Comparison of ENCODE assay signal across 13 cellular contexts in the genomic region with DNA sequence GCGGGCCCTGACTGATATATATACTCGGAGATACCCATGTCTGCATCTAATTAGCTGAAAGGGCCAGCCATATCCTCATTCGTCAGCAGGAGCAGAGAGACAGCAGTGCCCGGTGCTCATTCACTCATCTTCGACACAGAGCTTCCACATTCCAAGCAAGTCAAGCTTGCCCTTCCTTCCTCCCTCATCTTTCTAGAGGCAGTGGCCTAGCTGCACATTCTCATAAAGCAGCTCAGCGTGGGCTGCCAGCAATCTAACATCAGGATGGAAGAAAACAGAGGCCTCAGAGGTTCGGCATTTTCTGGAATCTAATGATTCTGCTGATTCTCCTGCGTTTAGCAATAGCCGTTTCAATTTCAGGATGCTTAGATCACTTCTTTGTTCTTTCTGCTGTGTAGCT.
A peak's percentile ranks its signal among the peaks of the same experiment; 100 is the strongest.
DNase-seq lines count a peak whose midpoint lies in the region; ATAC-seq, FAIRE-seq and TF ChIP-seq lines count a peak whose summit lies in the region.
"Had no signal": no experiment of that assay in that cellular context is flagged by ENCODE, and none has a peak within 500 bp of the region (broad histone marks: within the 10 kb centered on the region; RNA-seq: fewer than 3 reads in every experiment).

No MANE protein-coding gene starts in this region.

- H3K36me3 ChIP-seq in HepG2 (replicated peaks in 1 of 2; ENCODE audit: control insufficient read depth in 1 of 2, insufficient read depth in 2 of 2, low read length in 2 of 2): no peaks in the 10 kb centered on the region
- no peaks in the 10 kb centered on the region for H3K36me3 ChIP-seq in right lobe of liver
- H3K36me3 ChIP-seq in esophagus muscularis mucosa: no peaks in the 10 kb centered on the region
- H3K36me3 ChIP-seq: tibial nerve had no signal

- H3K4me1 ChIP-seq in HepG2 (ENCODE audit: insufficient read depth, low read length) (peaks cover 55% of the 10 kb centered on the region), right lobe of liver (peaks cover 0 to 15% (median 0%) of the 10 kb centered on the region in 4 donors), esophagus muscularis mucosa (peaks cover 24 to 95% (median 76%) of the 10 kb centered on the region in 4 donors)

- H3K27me3 Mint-ChIP-seq in nephron progenitor cell (ENCODE audit: low read depth, poor library complexity): peaks cover 3% of the 10 kb centered on the region

- peak overlapping the region; percentile 75 for H3K4me2 ChIP-seq in HepG2 (ENCODE audit: low read depth, low read length)

- peak overlapping the region; percentile 18 for H3K27ac Mint-ChIP-seq in nephron progenitor cell
- H3K27ac Mint-ChIP-seq: activated T-cell treated with anti-CD3 and anti-CD28 coated beads, Interleukin-2, amount 50 U/mL, for 72 hours; T-helper 2 cell treated with Interferon-gamma antibody and Interleukin-4, amounts not matched to agents 5 μg/mL and 100 μg/mL, for 36 hours had no signal

- peak overlapping the region in 2 of 3 experiments; percentile 30 to 33; a peak in 2 of 6 replicates for H3K4me3 ChIP-seq in HepG2 (replicated peaks in 1 of 3; ENCODE audit: insufficient read depth in 1 of 3, low read depth in 2 of 3, low read length in 3 of 3)
- H3K4me3 ChIP-seq in right lobe of liver: no peak overlapping the region
- H3K4me3 ChIP-seq in esophagus muscularis mucosa: no peak overlapping the region
- H3K4me3 ChIP-seq: tibial nerve had no signal

- H3K9ac ChIP-seq in HepG2 (ENCODE audit: insufficient read depth, low read depth, low read length): no peak overlapping the region

- no peaks in the 10 kb centered on the region for H3K36me3 Mint-ChIP-seq in nephron progenitor cell (ENCODE audit: low read depth)

- TF ChIP-seq CTCF in HepG2 (CRISPR knock-in tag; IDR thresholded peaks at IDR 0.05): no peak
- TF ChIP-seq CTCF in right lobe of liver (IDR thresholded peaks at IDR 0.05): no peak
- no peak for TF ChIP-seq CTCF in esophagus muscularis mucosa (IDR thresholded peaks at IDR 0.05)
- no peak for TF ChIP-seq CTCF in nephron progenitor cell (IDR thresholded peaks at IDR 0.05)

- 15% methylated on average over 9 of the region's 9 CpGs for WGBS in HepG2 (ENCODE audit: low lambda C conversion rate)
- WGBS in right lobe of liver (ENCODE audit: insufficient coverage, low coverage, low lambda C conversion rate, missing lambda C conversion rate): 70% methylated on average over 9 of the region's 9 CpGs
- 41% methylated on average over 9 of the region's 9 CpGs for WGBS in esophagus muscularis mucosa

- POLR2A ChIA-PET in HepG2 (lab: Yijun Ruan, JAX): no interaction called here

- in situ Hi-C loops in HepG2 (cut with HindIII; ENCODE audit: extremely low pct_ligation_motif_present, low pct_unique_long_range_greater_than_20kb): no loop called here

- no peak for TF ChIP-seq RAD21 in HepG2 (CRISPR knock-in tag; IDR thresholded peaks at IDR 0.05)

- FAIRE-seq in HepG2 (lab: Jason Lieb, UNC): no peak

- ATAC-seq in HepG2: peak; percentile 34
- no peak for ATAC-seq in right lobe of liver
- ATAC-seq in esophagus mucosa: no peak
- ATAC-seq in stimulated activated naive CD8-positive, alpha-beta T cell treated with anti-CD3 and anti-CD28 coated beads, Interleukin-15, Interleukin-2, amounts not matched to agents 100 U/mL and 50 U/mL, for 24 hours: no peak
- no peak for ATAC-seq in GM21717 (IDR thresholded peaks at IDR 0.05; ENCODE audit: unreplicated experiment)
- ATAC-seq: activated T-cell treated with anti-CD3 and anti-CD28 coated beads, Interleukin-2, amount 50 U/mL, for 72 hours had no signal

- H3K27ac ChIP-seq in HepG2 (ENCODE audit: extremely low read length, insufficient read depth, low read length) (no peak overlapping the region), right lobe of liver (no peak overlapping the region), esophagus muscularis mucosa (replicated peaks in 1 of 4) (peak overlapping the region; percentile 35 to 62 (median 55))

- TF ChIP-seq EP300 in HepG2 (IDR thresholded peaks at IDR 0.05; ENCODE audit: low read depth in 2 of 2, low read length in 2 of 2) (no peak), HepG2 (CRISPR knock-in tag; IDR thresholded peaks at IDR 0.05; ENCODE audit: borderline replicate concordance) (no peak), esophagus muscularis mucosa (IDR thresholded peaks at IDR 0.05) (no peak)

- intact Hi-C loops in HepG2 (cut with micrococcal nuclease; ENCODE audit: unreplicated experiment) (no loop called here), right lobe of liver (cut with DNase I) (loop anchor here (10.0 kb wide), 2 partner anchors 138 to 268 kb away; no protein-coding TSS in a partner anchor), esophagus muscularis mucosa (cut with DNase I) (loop anchor here (2.0 to 10.0 kb wide), 2 partner anchors 112 to 148 kb away; a partner anchor contains a TSS)

- no TSS peak for BruUV-seq in HepG2 (replicated peaks; lab: Mats Ljungman, UMichigan)

- peak overlapping the region; percentile 9 for H2AFZ ChIP-seq in HepG2 (ENCODE audit: low read length)

- no peaks in the 10 kb centered on the region for H4K20me1 ChIP-seq in HepG2 (ENCODE audit: insufficient read depth, low read length)

- DNase-seq in HepG2 (ENCODE audit: low spot score) (no peak), right lobe of liver (no peak), esophagus muscularis mucosa (ENCODE audit: extremely low spot score) (peak; percentile 79), nephron progenitor cell (no peak), germinal center (ENCODE audit: low spot score) (no peak)
- DNase-seq in stimulated activated naive CD8-positive, alpha-beta T cell treated with anti-CD3 and anti-CD28 coated beads, Interleukin-15, Interleukin-2, amounts not matched to agents 100 U/mL and 50 U/mL, for 24 hours: no peak
- DNase-seq: ACHN; activated T-cell treated with anti-CD3 and anti-CD28 coated beads, Interleukin-2, amount 50 U/mL, for 72 hours; Karpas-422 had no signal

- H3K9me3 Mint-ChIP-seq in nephron progenitor cell: no peaks in the 10 kb centered on the region
- H3K9me3 Mint-ChIP-seq: activated T-cell treated with anti-CD3 and anti-CD28 coated beads, Interleukin-2, amount 50 U/mL, for 72 hours; T-helper 2 cell treated with Interferon-gamma antibody and Interleukin-4, amounts not matched to agents 5 μg/mL and 100 μg/mL, for 36 hours had no signal

- H3K9me3 ChIP-seq in HepG2 (ENCODE audit: low read length): no peaks in the 10 kb centered on the region
- no peaks in the 10 kb centered on the region for H3K9me3 ChIP-seq in right lobe of liver
- no peaks in the 10 kb centered on the region for H3K9me3 ChIP-seq in esophagus muscularis mucosa
- H3K9me3 ChIP-seq: tibial nerve had no signal

- H3K4me1 Mint-ChIP-seq in nephron progenitor cell: peaks cover 69% of the 10 kb centered on the region

- no peak overlapping the region for H3K4me3 Mint-ChIP-seq in nephron progenitor cell
- H3K4me3 Mint-ChIP-seq: activated T-cell treated with anti-CD3 and anti-CD28 coated beads, Interleukin-2, amount 50 U/mL, for 72 hours; T-helper 2 cell treated with Interferon-gamma antibody and Interleukin-4, amounts not matched to agents 5 μg/mL and 100 μg/mL, for 36 hours had no signal

- no peak for TF ChIP-seq POLR2A in HepG2 (IDR thresholded peaks at IDR 0.05; ENCODE audit: insufficient read depth in 1 of 2, low read depth in 2 of 2, low read length in 2 of 2)
- TF ChIP-seq POLR2A in right lobe of liver (IDR thresholded peaks at IDR 0.05): no peak
- TF ChIP-seq POLR2A in esophagus muscularis mucosa (IDR thresholded peaks at IDR 0.05; ENCODE audit: low read depth): no peak

- CTCF ChIA-PET in HepG2 (lab: Yijun Ruan, JAX; ENCODE audit: low intra/inter-chr PET ratio, low total read pairs): no interaction called here

- no peaks in the 10 kb centered on the region for H3K79me2 ChIP-seq in HepG2 (ENCODE audit: insufficient read depth, low read length)

- H3K27me3 ChIP-seq in HepG2 (ENCODE audit: control insufficient read depth in 1 of 2, insufficient read depth in 2 of 2, low read length in 2 of 2) (peaks cover 2 to 42% of the 10 kb centered on the region in 2 experiments; a peak in 3 of 5 replicates), right lobe of liver (no peaks in the 10 kb centered on the region), esophagus muscularis mucosa (no peaks in the 10 kb centered on the region)
- H3K27me3 ChIP-seq: tibial nerve had no signal

TF ChIP-seq in HepG2, 621 proteins besides CTCF, POLR2A, EP300 and RAD21:
- TF ChIP-seq TEAD3 (CRISPR knock-in tag; optimal IDR thresholded peaks at IDR 0.05; ENCODE audit: borderline replicate concordance) (peak; percentile 31), ZNF253 (CRISPR knock-in tag; IDR thresholded peaks at IDR 0.05; ENCODE audit: borderline replicate concordance) (no peak)

Comparison
In these comparisons a context has a peak if more than half of its experiments do, and no peak if none do; other contexts are left out.
1. H3K4me3 ChIP-seq: peak in HepG2 (2 of 3); none in right lobe of liver (0 of 3) and esophagus muscularis mucosa (0 of 4).
2. H3K27ac ChIP-seq: peak in esophagus muscularis mucosa (4 of 4); none in HepG2 (single experiment) and right lobe of liver (0 of 3).